In genomic region chr3:149971403-149972075, GRCh38 we compare ENCODE assay signal across 8 cellular contexts. TPM values are rescaled to one million over a fixed set of nuclear protein-coding genes. Genes with fewer than 3 reads are reported as not detected.
DNase-seq lines count a peak whose midpoint lies in the region; ATAC-seq and TF ChIP-seq lines count a peak whose summit lies in the region.

No MANE protein-coding gene starts in this region.

- peaks cover 2% of the 10 kb centered on the region; the same call in 1 of the 2 replicates for H3K36me3 ChIP-seq in DOHH2 (ENCODE audit: control insufficient read depth, low read length)

- TF ChIP-seq CTCF in DOHH2 (IDR thresholded peaks at IDR 0.05; ENCODE audit: low read depth, low read length, poor library complexity, severe bottlenecking) = no peak

- peaks cover 26% of the 10 kb centered on the region for H3K27me3 ChIP-seq in DOHH2 (ENCODE audit: control insufficient read depth, low read length)

- no peak overlapping the region for H3K27ac ChIP-seq in DOHH2 (ENCODE audit: low read depth, low read length)

- H3K27me3 Mint-ChIP-seq in activated CD8-positive, alpha-beta T cell treated with anti-CD3 and anti-CD28 coated beads, Interleukin-2, amount 10 ng/mL, durations not matched to agents 7 days and 5 days (ENCODE audit: low read depth) = peaks cover 49% of the 10 kb centered on the region
- H3K27me3 Mint-ChIP-seq in effector memory CD8-positive, alpha-beta T cell = peaks cover 8 to 18% of the 10 kb centered on the region in 2 donors

- peak; percentile 9 for ATAC-seq in HG02759 (IDR thresholded peaks at IDR 0.05; ENCODE audit: unreplicated experiment)
- ATAC-seq in activated CD8-positive, alpha-beta T cell treated with anti-CD3 and anti-CD28 coated beads, Interleukin-2, amount 10 ng/mL, durations not matched to agents 7 days and 5 days = no peak
- peak; percentile 25 for ATAC-seq in effector memory CD8-positive, alpha-beta T cell (replicated peaks)

- H3K27ac Mint-ChIP-seq in activated CD8-positive, alpha-beta T cell treated with anti-CD3 and anti-CD28 coated beads, Interleukin-2, amount 10 ng/mL, durations not matched to agents 7 days and 5 days = peak overlapping the region; percentile 39
- H3K27ac Mint-ChIP-seq in effector memory CD8-positive, alpha-beta T cell = peak overlapping the region; percentile 44 to 61

- peaks cover 23% of the 10 kb centered on the region for H3K4me1 ChIP-seq in DOHH2 (ENCODE audit: control insufficient read depth, low read length)

- POLR2A ChIA-PET in activated CD8-positive, alpha-beta T cell treated with anti-CD3 and anti-CD28 coated beads, Interleukin-2, amount 10 ng/mL, durations not matched to agents 7 days and 5 days (lab: Charles Lee) = interaction anchor here (0.7 kb wide), 1 partner anchor 213 kb away, joined by 3 read pairs; no protein-coding TSS in a partner anchor

- DNase-seq in NCI-H2196 treated with DMSO at 0.1 percent for 48 hours (lab: John Stamatoyannopoulos, UW; ENCODE audit: unreplicated experiment) (peak; percentile 73), medulla oblongata (ENCODE audit: extremely low spot score) (peak; percentile 42), KG1 (lab: John Stamatoyannopoulos, UW) (no peak)
- DNase-seq in activated CD8-positive, alpha-beta T cell treated with anti-CD3 and anti-CD28 coated beads, Interleukin-2, amount 10 ng/mL, durations not matched to agents 7 days and 5 days = peak; percentile 25
- DNase-seq in effector memory CD8-positive, alpha-beta T cell = peak; percentile 7 to 11 (median 9)
- peak; percentile 2 for DNase-seq in stimulated activated CD8-positive, alpha-beta memory T cell treated with anti-CD3 and anti-CD28 coated beads, Interleukin-7, amount 100 ng/mL, for 24 hours (ENCODE audit: low read depth)

- peaks cover 18% of the 10 kb centered on the region; the same call in 1 of the 2 replicates for H3F3A ChIP-seq in DOHH2 (ENCODE audit: control insufficient read depth, insufficient read depth)

- peaks cover 7% of the 10 kb centered on the region for H3K79me2 ChIP-seq in DOHH2 (ENCODE audit: control insufficient read depth, low read length)

- H3K4me2 ChIP-seq in DOHH2 (ENCODE audit: low read length) = peak overlapping the region; percentile 68

- H3K4me3 Mint-ChIP-seq in activated CD8-positive, alpha-beta T cell treated with anti-CD3 and anti-CD28 coated beads, Interleukin-2, amount 10 ng/mL, durations not matched to agents 7 days and 5 days = peak overlapping the region; percentile 81
- peak overlapping the region; percentile 88 to 93 for H3K4me3 Mint-ChIP-seq in effector memory CD8-positive, alpha-beta T cell

- peaks cover 15% of the 10 kb centered on the region for H3K4me1 Mint-ChIP-seq in activated CD8-positive, alpha-beta T cell treated with anti-CD3 and anti-CD28 coated beads, Interleukin-2, amount 10 ng/mL, durations not matched to agents 7 days and 5 days (ENCODE audit: low read depth)
- peaks cover 9 to 17% of the 10 kb centered on the region in 2 donors for H3K4me1 Mint-ChIP-seq in effector memory CD8-positive, alpha-beta T cell (ENCODE audit: low read depth in 2 of 2)

- CTCF ChIA-PET in activated CD8-positive, alpha-beta T cell treated with anti-CD3 and anti-CD28 coated beads, Interleukin-2, amount 10 ng/mL, durations not matched to agents 7 days and 5 days (lab: Charles Lee) = interaction anchor here (0.9 kb wide), 1 partner anchor 542 kb away, joined by 3 read pairs; no protein-coding TSS in a partner anchor

- no peaks in the 10 kb centered on the region; the same call in 1 of the 2 replicates for H4K20me1 ChIP-seq in DOHH2 (ENCODE audit: control insufficient read depth, insufficient read depth, low read depth, low read length)

- no peaks in the 10 kb centered on the region for H3K9me2 ChIP-seq in DOHH2 (replicated peaks; ENCODE audit: control insufficient read depth, low read length)

- no peaks in the 10 kb centered on the region for H3K9me3 ChIP-seq in DOHH2 (ENCODE audit: control insufficient read depth, insufficient read depth, low read length)

- peaks cover 4% of the 10 kb centered on the region for H3K36me3 Mint-ChIP-seq in activated CD8-positive, alpha-beta T cell treated with anti-CD3 and anti-CD28 coated beads, Interleukin-2, amount 10 ng/mL, durations not matched to agents 7 days and 5 days (ENCODE audit: low read depth)
- H3K36me3 Mint-ChIP-seq in effector memory CD8-positive, alpha-beta T cell (ENCODE audit: insufficient read depth) = peaks cover 8% of the 10 kb centered on the region

- H3K4me3 ChIP-seq in DOHH2 (ENCODE audit: low read length) = peak overlapping the region; percentile 81

- no peaks in the 10 kb centered on the region for H3K9me3 Mint-ChIP-seq in activated CD8-positive, alpha-beta T cell treated with anti-CD3 and anti-CD28 coated beads, Interleukin-2, amount 10 ng/mL, durations not matched to agents 7 days and 5 days (ENCODE audit: insufficient read depth)
- no peaks in the 10 kb centered on the region for H3K9me3 Mint-ChIP-seq in effector memory CD8-positive, alpha-beta T cell

RNA-seq across cellular contexts. Expression of gene PFN2, which starts 0.8 kb away (rescaled TPM):
- under 1 TPM in 1 of 2 experiments, not detected in 1; 0.53 TPM for total RNA-seq in activated CD8-positive, alpha-beta T cell treated with anti-CD3 and anti-CD28 coated beads, Interleukin-2, amount 10 ng/mL, durations not matched to agents 7 days and 5 days
